ENCODE assay signal across 18 cellular contexts in genomic region chr11:116644948-116645305, GRCh38.
DNase-seq lines count a peak whose midpoint lies in the region; ATAC-seq and TF ChIP-seq lines count a peak whose summit lies in the region.
"Had no signal": no experiment of that assay in that cellular context is flagged by ENCODE, and none has a peak within 500 bp of the region (broad histone marks: within the 10 kb centered on the region; RNA-seq: fewer than 3 reads in every experiment).

No MANE protein-coding gene starts in this region.

- no peak overlapping the region for H4K5ac ChIP-seq in mesendoderm (ENCODE audit: low read length)

- no peaks in the 10 kb centered on the region for H3K79me1 ChIP-seq in mesendoderm (ENCODE audit: low read length)

- TF ChIP-seq EP300 in esophagus muscularis mucosa (IDR thresholded peaks at IDR 0.05), result no peak

- H3K27ac ChIP-seq in PC-3 (ENCODE audit: low read length) (no peak overlapping the region), esophagus muscularis mucosa (replicated peaks in 1 of 4) (no peak overlapping the region), mesendoderm (ENCODE audit: low read depth, low read length) (no peak overlapping the region)
- H3K27ac ChIP-seq: 22Rv1; BLaER1 treated with 17β-estradiol and CSF1 and Interleukin-3, amounts not matched to agents 10 nM and 100 nM; KMS-11 had no signal

- no peak overlapping the region for H2AK5ac ChIP-seq in mesendoderm (ENCODE audit: low read length)

- ATAC-seq in PC-3 (no peak), HG02885 (IDR thresholded peaks at IDR 0.05; ENCODE audit: poor library complexity, unreplicated experiment) (no peak), GM18873 (IDR thresholded peaks at IDR 0.05; ENCODE audit: low FRiP score, unreplicated experiment) (no peak), GM18511 (IDR thresholded peaks at IDR 0.05; ENCODE audit: unreplicated experiment) (no peak)
- ATAC-seq: T-helper 17 cell had no signal

- H4K8ac ChIP-seq in mesendoderm (ENCODE audit: low read depth, low read length), result no peak overlapping the region

- H3K36me3 ChIP-seq in PC-3 (ENCODE audit: low read depth, low read length), result no peaks in the 10 kb centered on the region
- H3K36me3 ChIP-seq in esophagus muscularis mucosa, result no peaks in the 10 kb centered on the region
- H3K36me3 ChIP-seq in mesendoderm (ENCODE audit: control insufficient read depth, insufficient read depth, low read length), result no peaks in the 10 kb centered on the region
- H3K36me3 ChIP-seq: BLaER1 treated with 17β-estradiol and CSF1 and Interleukin-3, amounts not matched to agents 10 nM and 100 nM had no signal

- H4K20me1 ChIP-seq in PC-3 (ENCODE audit: low read length), result no peaks in the 10 kb centered on the region
- H4K20me1 ChIP-seq: BLaER1 treated with 17β-estradiol and CSF1 and Interleukin-3, amounts not matched to agents 10 nM and 100 nM had no signal

- no peak overlapping the region for H2BK120ac ChIP-seq in mesendoderm (ENCODE audit: low read depth, low read length)

- H3K27me3 ChIP-seq in PC-3 (ENCODE audit: low read length), result peaks cover 20% of the 10 kb centered on the region
- H3K27me3 ChIP-seq in esophagus muscularis mucosa, result peaks cover 0 to 21% (median 0%) of the 10 kb centered on the region in 4 donors
- no peaks in the 10 kb centered on the region for H3K27me3 ChIP-seq in mesendoderm (ENCODE audit: insufficient read depth, low read length, poor library complexity)
- H3K27me3 ChIP-seq: BLaER1 treated with 17β-estradiol and CSF1 and Interleukin-3, amounts not matched to agents 10 nM and 100 nM had no signal

- no peaks in the 10 kb centered on the region for H3K9me2 ChIP-seq in PC-3 (replicated peaks; ENCODE audit: low read length)

- peak; percentile 4 for DNase-seq in DMS 273 (lab: John Stamatoyannopoulos, UW; ENCODE audit: unreplicated experiment)
- DNase-seq in DMS 273 treated with DMSO at 0.1 percent for 48 hours (lab: John Stamatoyannopoulos, UW), result no peak
- DNase-seq in PC-3, result no peak
- DNase-seq in esophagus muscularis mucosa (ENCODE audit: extremely low spot score), result peak; percentile 90
- peak; percentile 74 for DNase-seq in mesendoderm
- DNase-seq: HCEC 1CT, NCI-H1092, NCI-H1694 treated with DMSO at 0.1 percent for 48 hours, NCI-H345, NCI-H69, SIG-M5, T-helper 17 cell had no signal

- H3K56ac ChIP-seq in mesendoderm (ENCODE audit: low read length), result no peak overlapping the region

- no peak for TF ChIP-seq POLR2A in esophagus muscularis mucosa (IDR thresholded peaks at IDR 0.05; ENCODE audit: low read depth)

- H2BK5ac ChIP-seq in mesendoderm (ENCODE audit: low read length), result no peak overlapping the region

- H3K23ac ChIP-seq in mesendoderm (ENCODE audit: low read length), result no peak overlapping the region

- POLR2A ChIA-PET in PC-3 (lab: Charles Lee; ENCODE audit: unreplicated experiment), result no interaction called here

- no peak overlapping the region for H3K4me3 ChIP-seq in PC-3 (ENCODE audit: low read length)
- H3K4me3 ChIP-seq in esophagus muscularis mucosa, result no peak overlapping the region
- no peak overlapping the region for H3K4me3 ChIP-seq in mesendoderm (ENCODE audit: low read length)
- H3K4me3 ChIP-seq: BLaER1 treated with 17β-estradiol and CSF1 and Interleukin-3, amounts not matched to agents 10 nM and 100 nM had no signal

- H3K9ac ChIP-seq in PC-3 (ENCODE audit: low read length), result no peak overlapping the region
- no peak overlapping the region for H3K9ac ChIP-seq in mesendoderm (ENCODE audit: low read length)
- H3K9ac ChIP-seq: BLaER1 treated with 17β-estradiol and CSF1 and Interleukin-3, amounts not matched to agents 10 nM and 100 nM; KMS-11 had no signal

- no peak overlapping the region for H2AFZ ChIP-seq in PC-3 (ENCODE audit: low read length)

- no peak overlapping the region for H3K18ac ChIP-seq in mesendoderm (ENCODE audit: low read length)

- no peaks in the 10 kb centered on the region for H3K4me1 ChIP-seq in PC-3 (ENCODE audit: insufficient read depth, low read length)
- no peaks in the 10 kb centered on the region for H3K4me1 ChIP-seq in esophagus muscularis mucosa
- H3K4me1 ChIP-seq in mesendoderm (ENCODE audit: control insufficient read depth, low read depth, low read length), result no peaks in the 10 kb centered on the region

- no peaks in the 10 kb centered on the region for H3K79me2 ChIP-seq in PC-3 (ENCODE audit: low read length)
- no peaks in the 10 kb centered on the region for H3K79me2 ChIP-seq in mesendoderm (ENCODE audit: control insufficient read depth, insufficient read depth, low read length)

- BruUV-seq in PC-3 (replicated peaks; lab: Mats Ljungman, UMichigan), result no TSS peak

- intact Hi-C loops in PC-3 (cut with micrococcal nuclease), result loop anchor here (5.0 kb wide), 1 partner anchor 1308 kb away; no protein-coding TSS in a partner anchor
- intact Hi-C loops in esophagus muscularis mucosa (cut with DNase I), result no loop called here

- TF ChIP-seq CTCF in PC-3 (conservative IDR thresholded peaks at IDR 0.05; ENCODE audit: low read depth, low read length) (0 out of 2 replicates have a peak, but pooled peaks have one; percentile 13), esophagus muscularis mucosa (IDR thresholded peaks at IDR 0.05) (no peak)

- CTCF ChIA-PET in PC-3 (lab: Charles Lee), result no interaction called here

- no peak overlapping the region for H2BK15ac ChIP-seq in mesendoderm (replicated peaks; ENCODE audit: low read depth)

- no peak overlapping the region for H3K4ac ChIP-seq in mesendoderm (ENCODE audit: low read depth, low read length)

- no peak overlapping the region for H3K4me2 ChIP-seq in PC-3 (ENCODE audit: low read length)
- H3K4me2 ChIP-seq in mesendoderm (ENCODE audit: low read length), result no peak overlapping the region
- H3K4me2 ChIP-seq: KMS-11 had no signal

- no peaks in the 10 kb centered on the region for H3K9me3 ChIP-seq in PC-3 (ENCODE audit: low read length)
- H3K9me3 ChIP-seq in esophagus muscularis mucosa, result peaks cover 0 to 15% (median 5%) of the 10 kb centered on the region in 4 donors
- H3K9me3 ChIP-seq: BLaER1 treated with 17β-estradiol and CSF1 and Interleukin-3, amounts not matched to agents 10 nM and 100 nM had no signal

- WGBS in esophagus muscularis mucosa, result 72% methylated on average over 4 of the region's 4 CpGs
- no CpG with 5 or more reads among the region's 4 CpGs for WGBS in mesendoderm (ENCODE audit: extremely low coverage, insufficient coverage, low lambda C conversion rate)

- no peaks in the 10 kb centered on the region for H3F3A ChIP-seq in PC-3 (ENCODE audit: low read length, unreplicated experiment)

Comparison
In these comparisons a context has a peak if more than half of its experiments do, and no peak if none do; other contexts are left out.
1. DNase-seq: peak in DMS 273 (single experiment), esophagus muscularis mucosa (single experiment) and mesendoderm (single experiment); none in DMS 273 treated with DMSO at 0.1 percent for 48 hours (single experiment) and PC-3 (single experiment).